9 cellular contexts compared by ENCODE assay signal in genomic region chr2:1653137-1653789, GRCh38.
DNase-seq lines count a peak whose midpoint lies in the region; ATAC-seq, FAIRE-seq and TF ChIP-seq lines count a peak whose summit lies in the region.
"Had no signal": no experiment of that assay in that cellular context is flagged by ENCODE, and none has a peak within 500 bp of the region (broad histone marks: within the 10 kb centered on the region; RNA-seq: fewer than 3 reads in every experiment).

No MANE protein-coding gene starts in this region.

- TF ChIP-seq POLR2A in H54 (IDR thresholded peaks at IDR 0.05; ENCODE audit: low read depth, low read length) (no peak), breast epithelium (IDR thresholded peaks at IDR 0.05) (no peak)

- intact Hi-C loops in breast epithelium (cut with DNase I; ENCODE audit: low total_unique reads): no loop called here

- no peaks in the 10 kb centered on the region for H3K9me3 ChIP-seq in breast epithelium
- H3K9me3 ChIP-seq in skeletal muscle tissue (ENCODE audit: control insufficient read depth in 3 of 3, low read length in 3 of 3): peaks cover 0 to 4% (median 0%) of the 10 kb centered on the region in 3 donors

- POLR2A ChIA-PET in GM10248 (lab: Yijun Ruan, JAX): no interaction called here

- no peak for TF ChIP-seq CTCF in breast epithelium (IDR thresholded peaks at IDR 0.05)
- TF ChIP-seq CTCF in GM10248 (IDR thresholded peaks at IDR 0.05; ENCODE audit: control extremely low read depth, extremely low read depth, low read depth, missing control alignments): no peak

- ATAC-seq in HG02884 (IDR thresholded peaks at IDR 0.05; ENCODE audit: unreplicated experiment) (no peak), GM18502 (IDR thresholded peaks at IDR 0.05; ENCODE audit: poor library complexity, unreplicated experiment) (no peak), HG03175 (IDR thresholded peaks at IDR 0.05; ENCODE audit: unreplicated experiment) (no peak)

- H3K27me3 ChIP-seq in breast epithelium (no peaks in the 10 kb centered on the region), skeletal muscle tissue (ENCODE audit: control insufficient read depth in 3 of 3, insufficient read depth in 3 of 3, low read length in 3 of 3) (peaks cover 11 to 25% (median 15%) of the 10 kb centered on the region in 3 donors)

- H3K4me3 ChIP-seq in breast epithelium (peak overlapping the region in 1 of 3 donors; percentile 43), skeletal muscle tissue (ENCODE audit: low read length in 3 of 3) (peak overlapping the region in 1 of 3 donors; percentile 45)

- CTCF ChIA-PET in GM10248 (lab: Yijun Ruan, JAX): no interaction called here

- peak overlapping the region; percentile 69 to 89 for H3K27ac ChIP-seq in breast epithelium
- peak overlapping the region; percentile 73 for H3K27ac ChIP-seq in skeletal muscle tissue (ENCODE audit: low read depth, low read length)

- H3K4me1 ChIP-seq in breast epithelium (no peaks in the 10 kb centered on the region), skeletal muscle tissue (ENCODE audit: control insufficient read depth in 3 of 3, insufficient read depth in 3 of 3, low read length in 3 of 3) (peaks cover 17 to 26% (median 23%) of the 10 kb centered on the region in 3 donors)

- peak overlapping the region in 1 of 3 donors; percentile 1 for H3K9ac ChIP-seq in skeletal muscle tissue (ENCODE audit: low read depth in 1 of 3, low read length in 3 of 3)

- DNase-seq in H54 (ENCODE audit: insufficient read length, low spot score) (peak; percentile 73), breast epithelium (ENCODE audit: low spot score in 2 of 2) (peak in 1 of 2 donors; percentile 88), islet precursor cell (peak; percentile 52), GM10248 (ENCODE audit: extremely low spot score) (no peak)
- DNase-seq: NCI-H146 had no signal

- H3K36me3 ChIP-seq in breast epithelium: peaks cover 6% of the 10 kb centered on the region
- peaks cover 9 to 12% (median 10%) of the 10 kb centered on the region in 3 donors for H3K36me3 ChIP-seq in skeletal muscle tissue (ENCODE audit: control insufficient read depth in 3 of 3, insufficient read depth in 3 of 3, low read length in 3 of 3)

- FAIRE-seq in H54 (lab: Jason Lieb, UNC): no peak
